In genomic region chr1:55702064-55702463, GRCh38 we compare ENCODE assay signal across 8 cellular contexts.
DNase-seq lines count a peak whose midpoint lies in the region; ATAC-seq, FAIRE-seq and TF ChIP-seq lines count a peak whose summit lies in the region.

No MANE protein-coding gene starts in this region.

- no peaks in the 10 kb centered on the region for H3K36me3 ChIP-seq in left ventricle myocardium inferior

- FAIRE-seq in A549 (lab: Jason Lieb, UNC): no peak

- ATAC-seq in A549 (peak in 1 of 2 experiments; percentile 66; a peak in 3 of 6 replicates), GM18867 (IDR thresholded peaks at IDR 0.05; ENCODE audit: unreplicated experiment) (peak; percentile 96), HG03354 (IDR thresholded peaks at IDR 0.05; ENCODE audit: poor library complexity, severe bottlenecking, unreplicated experiment) (peak; percentile 90), GM19463 (IDR thresholded peaks at IDR 0.05; ENCODE audit: unreplicated experiment) (no peak)

- TF ChIP-seq CTCF in A549 (IDR thresholded peaks at IDR 0.05): peak; percentile 28; the same call in 1 of the 3 replicates
- TF ChIP-seq CTCF in RWPE1 (conservative IDR thresholded peaks at IDR 0.05; ENCODE audit: low read depth): no peak; the same call in 1 of the 2 replicates
- peak; percentile 77 for TF ChIP-seq CTCF in left ventricle myocardium inferior (IDR thresholded peaks at IDR 0.05; ENCODE audit: borderline replicate concordance)

- H3K9me3 ChIP-seq in A549: no peaks in the 10 kb centered on the region; the same call in 2 of the 3 replicates
- no peaks in the 10 kb centered on the region for H3K9me3 ChIP-seq in left ventricle myocardium inferior (replicated peaks)

- H3K27me3 ChIP-seq in left ventricle myocardium inferior (ENCODE audit: low read depth): no peaks in the 10 kb centered on the region

- no peak overlapping the region for H3K27ac ChIP-seq in A549
- no peak overlapping the region for H3K27ac ChIP-seq in RWPE1
- H3K27ac ChIP-seq in left ventricle myocardium inferior (replicated peaks): no peak overlapping the region

- H3K4me1 ChIP-seq in A549 (no peaks in the 10 kb centered on the region), left ventricle myocardium inferior (no peaks in the 10 kb centered on the region)

- DNase-seq in A549 (ENCODE audit: low read depth in 1 of 2, low spot score in 1 of 2) (peak in 1 of 2 experiments; percentile 25), RWPE1 (ENCODE audit: low spot score) (peak; percentile 22), left ventricle myocardium inferior (no peak), COR-L47 (lab: John Stamatoyannopoulos, UW) (no peak)
- no peak for DNase-seq in stimulated activated CD4-positive, alpha-beta T cell treated with anti-CD3 and anti-CD28 coated beads, Interleukin-15, amount 100 ng/mL, for 24 hours

- no peak for TF ChIP-seq POLR2A in A549 (IDR thresholded peaks at IDR 0.05; ENCODE audit: low read length)

- no peak overlapping the region for H3K4me3 ChIP-seq in A549
- H3K4me3 ChIP-seq in left ventricle myocardium inferior: no peak overlapping the region

- H3K4me2 ChIP-seq in A549: no peak overlapping the region

- peak in 1 of 2 experiments; percentile 28; a peak in 2 of 5 replicates for TF ChIP-seq RAD21 in A549 (conservative IDR thresholded peaks at IDR 0.05 in 1 of 2, IDR thresholded peaks at IDR 0.05 in 1 of 2)

- intact Hi-C loops in left ventricle myocardium inferior (cut with micrococcal nuclease): no loop called here

- CTCF ChIA-PET in A549 (lab: Yijun Ruan, JAX): interaction anchor here (0.6 kb wide), 1 partner anchor 884 kb away, joined by 3 read pairs; no protein-coding TSS in a partner anchor
- CTCF ChIA-PET in RWPE1 (lab: Yijun Ruan, JAX): interaction anchor here (0.6 to 1.2 kb wide), 10 partner anchors 16 to 951 kb away, joined by 3 to 5 read pairs (median 4); no protein-coding TSS in a partner anchor

- TF ChIP-seq EP300 in A549 (IDR thresholded peaks at IDR 0.05): no peak

- POLR2A ChIA-PET in A549 (lab: Yijun Ruan, JAX): no interaction called here
- POLR2A ChIA-PET in RWPE1 (lab: Yijun Ruan, JAX; ENCODE audit: low non-redundant PET): no interaction called here

- WGBS in A549 (ENCODE audit: missing lambda C conversion rate): 63% methylated on average over 1 of the region's 1 CpG

TF ChIP-seq in A549, 52 proteins besides CTCF, POLR2A, EP300 and RAD21:
- TF ChIP-seq EHMT2 (IDR thresholded peaks at IDR 0.05; ENCODE audit: low read depth): no peak
- TF ChIP-seq PHF8 (IDR thresholded peaks at IDR 0.05; ENCODE audit: borderline replicate concordance, low read depth): no peak
- no peak for TF ChIP-seq EHF (CRISPR knock-in tag; IDR thresholded peaks at IDR 0.05)
- TF ChIP-seq, protein P1, sequence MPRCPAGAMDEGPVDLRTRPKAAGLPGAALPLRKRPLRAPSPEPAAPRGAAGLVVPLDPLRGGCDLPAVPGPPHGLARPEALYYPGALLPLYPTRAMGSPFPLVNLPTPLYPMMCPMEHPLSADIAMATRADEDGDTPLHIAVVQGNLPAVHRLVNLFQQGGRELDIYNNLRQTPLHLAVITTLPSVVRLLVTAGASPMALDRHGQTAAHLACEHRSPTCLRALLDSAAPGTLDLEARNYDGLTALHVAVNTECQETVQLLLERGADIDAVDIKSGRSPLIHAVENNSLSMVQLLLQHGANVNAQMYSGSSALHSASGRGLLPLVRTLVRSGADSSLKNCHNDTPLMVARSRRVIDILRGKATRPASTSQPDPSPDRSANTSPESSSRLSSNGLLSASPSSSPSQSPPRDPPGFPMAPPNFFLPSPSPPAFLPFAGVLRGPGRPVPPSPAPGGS (IDR thresholded peaks at IDR 0.05): no peak
- no peak for TF ChIP-seq CBX2 (IDR thresholded peaks at IDR 0.05; ENCODE audit: borderline replicate concordance, low read depth)
- TF ChIP-seq, protein P2, sequence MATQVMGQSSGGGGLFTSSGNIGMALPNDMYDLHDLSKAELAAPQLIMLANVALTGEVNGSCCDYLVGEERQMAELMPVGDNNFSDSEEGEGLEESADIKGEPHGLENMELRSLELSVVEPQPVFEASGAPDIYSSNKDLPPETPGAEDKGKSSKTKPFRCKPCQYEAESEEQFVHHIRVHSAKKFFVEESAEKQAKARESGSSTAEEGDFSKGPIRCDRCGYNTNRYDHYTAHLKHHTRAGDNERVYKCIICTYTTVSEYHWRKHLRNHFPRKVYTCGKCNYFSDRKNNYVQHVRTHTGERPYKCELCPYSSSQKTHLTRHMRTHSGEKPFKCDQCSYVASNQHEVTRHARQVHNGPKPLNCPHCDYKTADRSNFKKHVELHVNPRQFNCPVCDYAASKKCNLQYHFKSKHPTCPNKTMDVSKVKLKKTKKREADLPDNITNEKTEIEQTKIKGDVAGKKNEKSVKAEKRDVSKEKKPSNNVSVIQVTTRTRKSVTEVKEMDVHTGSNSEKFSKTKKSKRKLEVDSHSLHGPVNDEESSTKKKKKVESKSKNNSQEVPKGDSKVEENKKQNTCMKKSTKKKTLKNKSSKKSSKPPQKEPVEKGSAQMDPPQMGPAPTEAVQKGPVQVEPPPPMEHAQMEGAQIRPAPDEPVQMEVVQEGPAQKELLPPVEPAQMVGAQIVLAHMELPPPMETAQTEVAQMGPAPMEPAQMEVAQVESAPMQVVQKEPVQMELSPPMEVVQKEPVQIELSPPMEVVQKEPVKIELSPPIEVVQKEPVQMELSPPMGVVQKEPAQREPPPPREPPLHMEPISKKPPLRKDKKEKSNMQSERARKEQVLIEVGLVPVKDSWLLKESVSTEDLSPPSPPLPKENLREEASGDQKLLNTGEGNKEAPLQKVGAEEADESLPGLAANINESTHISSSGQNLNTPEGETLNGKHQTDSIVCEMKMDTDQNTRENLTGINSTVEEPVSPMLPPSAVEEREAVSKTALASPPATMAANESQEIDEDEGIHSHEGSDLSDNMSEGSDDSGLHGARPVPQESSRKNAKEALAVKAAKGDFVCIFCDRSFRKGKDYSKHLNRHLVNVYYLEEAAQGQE (IDR thresholded peaks at IDR 0.05): no peak
- no peak for TF ChIP-seq RARB (CRISPR knock-in tag; IDR thresholded peaks at IDR 0.05)
- no peak for TF ChIP-seq TFCP2L1 (CRISPR knock-in tag; IDR thresholded peaks at IDR 0.05)
- TF ChIP-seq FOXS1 (CRISPR knock-in tag; IDR thresholded peaks at IDR 0.05): no peak
- no peak for TF ChIP-seq TP53 (CRISPR knock-in tag; IDR thresholded peaks at IDR 0.05)
- no peak for TF ChIP-seq JUNB (IDR thresholded peaks at IDR 0.05)
- TF ChIP-seq ELK1 (IDR thresholded peaks at IDR 0.05; ENCODE audit: low read depth, low read length): no peak
